In the genomic region with DNA sequence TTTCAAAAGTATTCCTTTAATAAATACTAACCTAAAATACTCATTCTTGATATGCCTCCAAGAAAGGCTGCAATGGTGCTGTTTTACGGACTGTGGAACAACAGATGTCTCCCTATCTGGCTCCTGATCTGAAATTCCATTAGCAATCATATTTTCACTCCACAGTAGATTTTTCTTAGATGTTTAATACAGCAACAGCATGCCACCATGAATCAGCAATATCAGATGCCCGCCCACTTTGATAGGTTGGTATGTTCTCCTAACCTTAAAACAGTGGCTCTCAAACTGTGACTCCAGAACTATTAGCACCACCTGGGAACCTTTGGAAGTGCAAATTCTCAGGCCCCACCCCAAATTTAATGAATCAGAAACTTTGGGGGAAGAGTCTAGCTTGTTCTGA, we compare ENCODE assay signal across 13 cellular contexts.
DNase-seq lines count a peak whose midpoint lies in the region; ATAC-seq and TF ChIP-seq lines count a peak whose summit lies in the region.
"Had no signal": no experiment of that assay in that cellular context is flagged by ENCODE, and none has a peak within 500 bp of the region (broad histone marks: within the 10 kb centered on the region; RNA-seq: fewer than 3 reads in every experiment).

No MANE protein-coding gene starts in this region.

- no peaks in the 10 kb centered on the region for H3K36me3 Mint-ChIP-seq in GM23338 (ENCODE audit: low read depth)

- no peaks in the 10 kb centered on the region for H3K9me3 Mint-ChIP-seq in GM23338
- H3K9me3 Mint-ChIP-seq: endodermal cell had no signal

- peaks cover 16% of the 10 kb centered on the region for H3K4me1 Mint-ChIP-seq in GM23338

- ATAC-seq in GM23338 = no peak
- ATAC-seq in GM18861 (IDR thresholded peaks at IDR 0.05; ENCODE audit: unreplicated experiment) = no peak
- ATAC-seq: left cardiac atrium had no signal

- no peaks in the 10 kb centered on the region for H3F3A ChIP-seq in GM23338 (replicated peaks; ENCODE audit: low read depth)

- H3K4me3 ChIP-seq in AG10803 (ENCODE audit: low read length) (no peak overlapping the region), GM23338 (no peak overlapping the region), adrenal gland (peak overlapping the region in 1 of 4 donors; percentile 3)

- TF ChIP-seq POLR2A in adrenal gland (IDR thresholded peaks at IDR 0.05) = no peak

- H3K27ac Mint-ChIP-seq in GM23338 = peak overlapping the region; percentile 60; the same call in 1 of the 2 replicates
- H3K27ac Mint-ChIP-seq: endodermal cell had no signal

- peaks cover 1% of the 10 kb centered on the region for H3K27me3 Mint-ChIP-seq in GM23338 (ENCODE audit: insufficient read depth, low read depth, poor library complexity)

- WGBS in adrenal gland, 4 donors = 30 to 50% (median 44%) methylated on average over 2 of the region's 2 CpGs

- no peaks in the 10 kb centered on the region for H3K79me2 ChIP-seq in GM23338 (replicated peaks; ENCODE audit: insufficient read depth)

- CTCF ChIA-PET in RWPE1 (lab: Yijun Ruan, JAX) = no interaction called here

- H3K27ac ChIP-seq in GM23338 (ENCODE audit: low read depth) (no peak overlapping the region), adrenal gland (peak overlapping the region in 3 of 5 donors; percentile 17 to 57 (median 20)), RWPE1 (no peak overlapping the region)
- H3K27ac ChIP-seq: WERI-Rb-1 had no signal

- no peaks in the 10 kb centered on the region for H3K9me2 ChIP-seq in GM23338 (ENCODE audit: insufficient read depth)

- H4K20me1 ChIP-seq in GM23338 (replicated peaks; ENCODE audit: insufficient read depth) = no peaks in the 10 kb centered on the region

- TF ChIP-seq CTCF in AG10803 (conservative IDR thresholded peaks at IDR 0.05; ENCODE audit: low read length) (no peak), GM23338 (conservative IDR thresholded peaks at IDR 0.05; ENCODE audit: low read depth in 2 of 2) (no peak), adrenal gland (IDR thresholded peaks at IDR 0.05) (no peak), RWPE1 (conservative IDR thresholded peaks at IDR 0.05; ENCODE audit: low read depth) (no peak)

- H3K4me3 Mint-ChIP-seq in GM23338 = no peak overlapping the region
- H3K4me3 Mint-ChIP-seq: endodermal cell had no signal

- H2AFZ ChIP-seq in GM23338 = no peak overlapping the region

- H3K27me3 ChIP-seq in GM23338 (ENCODE audit: insufficient read depth) (no peaks in the 10 kb centered on the region), adrenal gland (no peaks in the 10 kb centered on the region)

- POLR2A ChIA-PET in RWPE1 (lab: Yijun Ruan, JAX; ENCODE audit: low non-redundant PET) = no interaction called here

- H3K9me3 ChIP-seq in adrenal gland (replicated peaks in 1 of 3) = no peaks in the 10 kb centered on the region

- H3K4me1 ChIP-seq in GM23338 (ENCODE audit: insufficient read depth) (0 out of 2 replicates have a peak, but pooled peaks cover 4% of the 10 kb centered on the region), adrenal gland (replicated peaks in 1 of 2) (peaks cover 3 to 19% of the 10 kb centered on the region in 2 donors)

- H3K4me2 ChIP-seq in GM23338 = no peak overlapping the region

- DNase-seq in AG10803 (ENCODE audit: low read depth) (peak; percentile 85), GM23338 (ENCODE audit: low spot score) (no peak), adrenal gland (peak in 5 of 7 donors; percentile 13 to 33 (median 20)), iris pigment epithelial cell (ENCODE audit: low read depth) (peak; percentile 83), NCI-H524 (lab: John Stamatoyannopoulos, UW) (no peak), NCI-H510A (lab: John Stamatoyannopoulos, UW) (no peak), RWPE1 (ENCODE audit: low spot score) (no peak)
- DNase-seq: activated effector memory CD4-positive, alpha-beta T cell treated with anti-CD3 and anti-CD28 coated beads, Interleukin-2, amount 50 U/mL, for 16 hours; endodermal cell; left cardiac atrium; NCI-H1092 treated with DMSO at 0.1 percent for 48 hours; WERI-Rb-1 had no signal

- H3K36me3 ChIP-seq in GM23338 (ENCODE audit: insufficient read depth) = no peaks in the 10 kb centered on the region
- no peaks in the 10 kb centered on the region for H3K36me3 ChIP-seq in adrenal gland (replicated peaks in 1 of 2)
- H3K36me3 ChIP-seq: WERI-Rb-1 had no signal

- intact Hi-C loops in adrenal gland (cut with DNase I) = no loop called here

TF ChIP-seq in GM23338, 12 proteins besides CTCF, POLR2A, EP300 and RAD21:
- TF ChIP-seq, protein P1, sequence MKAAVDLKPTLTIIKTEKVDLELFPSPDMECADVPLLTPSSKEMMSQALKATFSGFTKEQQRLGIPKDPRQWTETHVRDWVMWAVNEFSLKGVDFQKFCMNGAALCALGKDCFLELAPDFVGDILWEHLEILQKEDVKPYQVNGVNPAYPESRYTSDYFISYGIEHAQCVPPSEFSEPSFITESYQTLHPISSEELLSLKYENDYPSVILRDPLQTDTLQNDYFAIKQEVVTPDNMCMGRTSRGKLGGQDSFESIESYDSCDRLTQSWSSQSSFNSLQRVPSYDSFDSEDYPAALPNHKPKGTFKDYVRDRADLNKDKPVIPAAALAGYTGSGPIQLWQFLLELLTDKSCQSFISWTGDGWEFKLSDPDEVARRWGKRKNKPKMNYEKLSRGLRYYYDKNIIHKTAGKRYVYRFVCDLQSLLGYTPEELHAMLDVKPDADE (IDR thresholded peaks at IDR 0.05) = no peak
- TF ChIP-seq ZNF114 (CRISPR knock-in tag; IDR thresholded peaks at IDR 0.05) (no peak), ZNF331 (CRISPR knock-in tag; IDR thresholded peaks at IDR 0.05; ENCODE audit: low read depth) (no peak)
- TF ChIP-seq, protein P2, sequence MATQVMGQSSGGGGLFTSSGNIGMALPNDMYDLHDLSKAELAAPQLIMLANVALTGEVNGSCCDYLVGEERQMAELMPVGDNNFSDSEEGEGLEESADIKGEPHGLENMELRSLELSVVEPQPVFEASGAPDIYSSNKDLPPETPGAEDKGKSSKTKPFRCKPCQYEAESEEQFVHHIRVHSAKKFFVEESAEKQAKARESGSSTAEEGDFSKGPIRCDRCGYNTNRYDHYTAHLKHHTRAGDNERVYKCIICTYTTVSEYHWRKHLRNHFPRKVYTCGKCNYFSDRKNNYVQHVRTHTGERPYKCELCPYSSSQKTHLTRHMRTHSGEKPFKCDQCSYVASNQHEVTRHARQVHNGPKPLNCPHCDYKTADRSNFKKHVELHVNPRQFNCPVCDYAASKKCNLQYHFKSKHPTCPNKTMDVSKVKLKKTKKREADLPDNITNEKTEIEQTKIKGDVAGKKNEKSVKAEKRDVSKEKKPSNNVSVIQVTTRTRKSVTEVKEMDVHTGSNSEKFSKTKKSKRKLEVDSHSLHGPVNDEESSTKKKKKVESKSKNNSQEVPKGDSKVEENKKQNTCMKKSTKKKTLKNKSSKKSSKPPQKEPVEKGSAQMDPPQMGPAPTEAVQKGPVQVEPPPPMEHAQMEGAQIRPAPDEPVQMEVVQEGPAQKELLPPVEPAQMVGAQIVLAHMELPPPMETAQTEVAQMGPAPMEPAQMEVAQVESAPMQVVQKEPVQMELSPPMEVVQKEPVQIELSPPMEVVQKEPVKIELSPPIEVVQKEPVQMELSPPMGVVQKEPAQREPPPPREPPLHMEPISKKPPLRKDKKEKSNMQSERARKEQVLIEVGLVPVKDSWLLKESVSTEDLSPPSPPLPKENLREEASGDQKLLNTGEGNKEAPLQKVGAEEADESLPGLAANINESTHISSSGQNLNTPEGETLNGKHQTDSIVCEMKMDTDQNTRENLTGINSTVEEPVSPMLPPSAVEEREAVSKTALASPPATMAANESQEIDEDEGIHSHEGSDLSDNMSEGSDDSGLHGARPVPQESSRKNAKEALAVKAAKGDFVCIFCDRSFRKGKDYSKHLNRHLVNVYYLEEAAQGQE (IDR thresholded peaks at IDR 0.05; ENCODE audit: unreplicated experiment) = no peak

Comparison
In these comparisons a context has a peak if more than half of its experiments do, and no peak if none do; other contexts are left out.
1. DNase-seq: peak in AG10803 (single experiment), adrenal gland (5 of 7) and iris pigment epithelial cell (single experiment); none in GM23338 (single experiment), NCI-H524 (0 of 2), NCI-H510A (single experiment) and RWPE1 (single experiment).
2. H3K27ac ChIP-seq: peak in adrenal gland (3 of 5); none in GM23338 (single experiment) and RWPE1 (single experiment).